ENCODE assay signal across 14 cellular contexts in the genomic region with DNA sequence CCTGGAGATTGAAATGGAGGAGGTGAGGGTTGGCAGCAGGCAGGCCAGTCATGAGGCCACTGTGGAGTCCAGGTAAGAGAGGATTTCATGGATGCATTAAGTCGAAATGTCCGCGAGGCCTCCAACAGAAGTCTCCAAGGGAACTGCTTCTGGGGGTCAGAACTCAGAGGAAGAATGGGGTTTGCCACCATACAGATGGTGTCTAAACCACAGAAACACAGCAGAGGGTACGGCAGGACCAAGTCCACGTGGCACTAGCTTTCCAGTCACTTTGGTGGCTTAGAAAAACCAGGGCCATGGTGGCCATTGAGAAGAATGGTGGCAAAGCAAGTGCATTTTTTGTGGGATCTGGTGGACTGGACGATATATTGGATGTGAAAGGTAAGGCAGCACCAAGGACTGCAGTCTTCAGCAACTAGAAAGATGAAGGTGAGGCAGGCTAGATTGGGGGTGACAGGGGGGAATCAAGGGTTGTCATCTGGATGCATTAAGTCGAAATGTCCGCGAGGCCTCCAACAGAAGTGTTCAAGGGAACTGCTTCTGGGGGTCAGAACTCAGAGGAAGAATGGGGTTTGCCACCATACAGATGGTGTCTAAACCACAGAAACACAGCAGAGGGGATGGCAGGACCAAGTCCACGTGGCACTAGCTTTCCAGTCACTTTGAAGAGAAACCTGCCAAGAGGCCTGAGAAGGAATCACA. TPM values are rescaled to one million over a fixed set of nuclear protein-coding genes. Genes with fewer than 3 reads are reported as not detected.
DNase-seq lines count a peak whose midpoint lies in the region; ATAC-seq, FAIRE-seq and TF ChIP-seq lines count a peak whose summit lies in the region.
"Had no signal": no experiment of that assay in that cellular context is flagged by ENCODE, and none has a peak within 500 bp of the region (broad histone marks: within the 10 kb centered on the region; RNA-seq: fewer than 3 reads in every experiment).

No MANE protein-coding gene starts in this region.

- no peak overlapping the region for H3K4me3 Mint-ChIP-seq in dendritic cell treated with granulocyte-macrophage colony-stimulating factor and Interleukin-4, amounts not matched to agents 40 ng/mL and 50 ng/mL, for 4 days
- H3K4me3 Mint-ChIP-seq in natural killer cell, result peak overlapping the region; percentile 61

- intact Hi-C loops in dendritic cell treated with granulocyte-macrophage colony-stimulating factor and Interleukin-4, amounts not matched to agents 40 ng/mL and 50 ng/mL, for 4 days (cut with micrococcal nuclease), result loop anchor here (10.0 kb wide), 1 partner anchor 226 kb away; no protein-coding TSS in a partner anchor
- intact Hi-C loops in natural killer cell (cut with micrococcal nuclease), result no loop called here
- intact Hi-C loops in sciatic nerve (cut with DNase I), result no loop called here
- intact Hi-C loops in heart right ventricle (cut with DNase I), result loop anchor here in 2 of 10 donors (10.0 kb wide), 3 partner anchors 76 to 226 kb away; no protein-coding TSS in a partner anchor

- no peak for TF ChIP-seq POLR2A in GM12892 (IDR thresholded peaks at IDR 0.05; ENCODE audit: low read depth, low read length)

- peaks cover 0 to 32% (median 18%) of the 10 kb centered on the region in 7 donors for H3K27me3 ChIP-seq in heart right ventricle

- H3K9me3 ChIP-seq in heart right ventricle, result no peaks in the 10 kb centered on the region

- WGBS in heart right ventricle, 2 donors, result 90 to 91% methylated on average over 10 of the region's 10 CpGs

- no peak overlapping the region for H3K4me3 ChIP-seq in heart right ventricle

- H3K36me3 ChIP-seq in heart right ventricle, result no peaks in the 10 kb centered on the region

- no peak overlapping the region for H3K27ac ChIP-seq in heart right ventricle

- H3K4me1 Mint-ChIP-seq in dendritic cell treated with granulocyte-macrophage colony-stimulating factor and Interleukin-4, amounts not matched to agents 40 ng/mL and 50 ng/mL, for 4 days (ENCODE audit: low read depth), result peaks cover 21% of the 10 kb centered on the region
- peaks cover 15 to 20% of the 10 kb centered on the region in 2 donors for H3K4me1 Mint-ChIP-seq in natural killer cell

- H3K4me1 ChIP-seq in heart right ventricle, result peaks cover 0 to 18% (median 4%) of the 10 kb centered on the region in 9 donors

- no peak for TF ChIP-seq CTCF in natural killer cell (IDR thresholded peaks at IDR 0.05)
- no peak for TF ChIP-seq CTCF in heart right ventricle (IDR thresholded peaks at IDR 0.05)

- no peaks in the 10 kb centered on the region for H3K9me3 Mint-ChIP-seq in dendritic cell treated with granulocyte-macrophage colony-stimulating factor and Interleukin-4, amounts not matched to agents 40 ng/mL and 50 ng/mL, for 4 days
- no peaks in the 10 kb centered on the region for H3K9me3 Mint-ChIP-seq in natural killer cell
- H3K9me3 Mint-ChIP-seq: CD14-positive monocyte had no signal

- peak overlapping the region; percentile 5 for H3K27ac Mint-ChIP-seq in dendritic cell treated with granulocyte-macrophage colony-stimulating factor and Interleukin-4, amounts not matched to agents 40 ng/mL and 50 ng/mL, for 4 days
- no peak overlapping the region for H3K27ac Mint-ChIP-seq in natural killer cell

- ATAC-seq in natural killer cell (peak in 2 of 3 donors; percentile 54 to 78), sciatic nerve (no peak), GM21515 (IDR thresholded peaks at IDR 0.05; ENCODE audit: unreplicated experiment) (no peak), esophagus mucosa (no peak), heart right ventricle (no peak)
- ATAC-seq: HepG2, Right ventricle myocardium inferior had no signal

- FAIRE-seq in GM12892 (lab: Jason Lieb, UNC), result peak; percentile 14
- FAIRE-seq: HepG2, RCC 7860 had no signal

- DNase-seq in GM12892 (ENCODE audit: insufficient read length) (no peak), natural killer cell (no peak), sciatic nerve (ENCODE audit: low spot score) (peak; percentile 37), heart right ventricle (no peak)
- DNase-seq: DMS79 treated with DMSO at 0.1 percent for 48 hours, KG1, NCI-H1694 treated with DMSO at 0.1 percent for 48 hours had no signal

- H3K36me3 Mint-ChIP-seq in dendritic cell treated with granulocyte-macrophage colony-stimulating factor and Interleukin-4, amounts not matched to agents 40 ng/mL and 50 ng/mL, for 4 days (ENCODE audit: low read depth), result no peaks in the 10 kb centered on the region
- no peaks in the 10 kb centered on the region for H3K36me3 Mint-ChIP-seq in natural killer cell
- H3K36me3 Mint-ChIP-seq: CD14-positive monocyte had no signal

- peaks cover 38% of the 10 kb centered on the region for H3K27me3 Mint-ChIP-seq in dendritic cell treated with granulocyte-macrophage colony-stimulating factor and Interleukin-4, amounts not matched to agents 40 ng/mL and 50 ng/mL, for 4 days
- peaks cover 34 to 35% of the 10 kb centered on the region in 2 donors for H3K27me3 Mint-ChIP-seq in natural killer cell (ENCODE audit: low read depth in 2 of 2)

RNA-seq across cellular contexts. Expression of a gene that starts 22.5 kb away (rescaled TPM):
- polyA plus RNA-seq in GM12892 (2012; ENCODE audit: missing spikeins), result 118 TPM
- total RNA-seq in natural killer cell (10 to 100 TPM; 19.1 to 26.2 (median 22.5) TPM), sciatic nerve (47.9 TPM), esophagus mucosa (45.4 TPM), heart right ventricle (10 to 100 TPM; 22.3 to 61.8 (median 40.0) TPM)
- polyA plus RNA-seq in heart right ventricle, result 10 to 100 TPM; 24.1 to 41.6 TPM

RNA-seq across cellular contexts. Expression of a gene that starts 36.1 kb away (rescaled TPM):
- 12.0 TPM for polyA plus RNA-seq in GM12892 (2012; ENCODE audit: missing spikeins)
- total RNA-seq in natural killer cell (1 to 10 TPM; 1.1 to 2.5 (median 1.6) TPM), sciatic nerve (1.9 TPM), esophagus mucosa (18.0 TPM), heart right ventricle (1 to 10 TPM in 1 of 10 donors, under 1 TPM in 9; 0.08 to 3.0 (median 0.31) TPM)
- polyA plus RNA-seq in heart right ventricle, result under 1 TPM; 0.29 to 0.87 TPM

Comparison
In these comparisons a context has a peak if more than half of its experiments do, and no peak if none do; other contexts are left out.
1. ATAC-seq: peak in natural killer cell (2 of 3); none in sciatic nerve (single experiment), GM21515 (single experiment), esophagus mucosa (single experiment) and heart right ventricle (0 of 8).